In genomic region chr19:15432629-15433518, GRCh38 we compare ENCODE assay signal across 8 cellular contexts. TPM values are rescaled to one million over a fixed set of nuclear protein-coding genes. Genes with fewer than 3 reads are reported as not detected.
A peak's percentile ranks its signal among the peaks of the same experiment; 100 is the strongest.
DNase-seq lines count a peak whose midpoint lies in the region; ATAC-seq and TF ChIP-seq lines count a peak whose summit lies in the region.

No MANE protein-coding gene starts in this region.

- no peaks in the 10 kb centered on the region for H3K36me3 ChIP-seq in kidney epithelial cell (ENCODE audit: control insufficient read depth, insufficient read depth, low read length)

- DNase-seq in NCI-H1436 (lab: John Stamatoyannopoulos, UW) (peak; percentile 88), NCI-H1436 treated with DMSO at 0.1 percent for 48 hours (lab: John Stamatoyannopoulos, UW) (no peak), NCI-H345 (lab: John Stamatoyannopoulos, UW) (peak; percentile 91), cerebellar cortex (ENCODE audit: low spot score) (peak; percentile 81), kidney epithelial cell (ENCODE audit: low read depth) (no peak)
- DNase-seq in activated CD4-positive, CD25-positive, alpha-beta regulatory T cell treated with anti-CD3 and anti-CD28 coated beads, Interleukin-2, amount 50 U/mL, for 72 hours: peak; percentile 95
- DNase-seq in stimulated activated CD4-positive, alpha-beta T cell treated with anti-CD3 and anti-CD28 coated beads, Interleukin-12 subunit alpha, Interleukin-12 subunit beta, amount 100 ng/mL, for 48 hours (ENCODE audit: low read depth in 2 of 3, low spot score in 1 of 3): peak; percentile 87 to 93 (median 89)

- ATAC-seq in HG03095 (IDR thresholded peaks at IDR 0.05; ENCODE audit: unreplicated experiment): peak; percentile 67

- H3K4me3 ChIP-seq in kidney epithelial cell (ENCODE audit: low read depth, low read length): peak overlapping the region; percentile 82

- no peaks in the 10 kb centered on the region for H3K27me3 ChIP-seq in kidney epithelial cell (ENCODE audit: control insufficient read depth, insufficient read depth, low read length)

- no peak for TF ChIP-seq CTCF in kidney epithelial cell (IDR thresholded peaks at IDR 0.05; ENCODE audit: insufficient read depth, low read length, poor library complexity, severe bottlenecking)

RNA-seq across cellular contexts. Expression of gene AKAP8L, which starts 14.1 kb away (rescaled TPM):
- total RNA-seq in kidney epithelial cell: 74.7 and 79.8 TPM in 2 replicates

RNA-seq across cellular contexts. Expression of gene WIZ, which starts 16.9 kb away (rescaled TPM):
- total RNA-seq in kidney epithelial cell: 42.7 and 64.1 TPM in 2 replicates

RNA-seq across cellular contexts. Expression of gene RASAL3, which starts 31.5 kb away (rescaled TPM):
- total RNA-seq in kidney epithelial cell: not detected in 2 replicates

RNA-seq across cellular contexts. Expression of gene PGLYRP2, which starts 46.4 kb away (rescaled TPM):
- not detected in 2 replicates for total RNA-seq in kidney epithelial cell

RNA-seq across cellular contexts. Expression of gene AKAP8, which starts 53.3 kb away (rescaled TPM):
- 19.2 and 31.4 TPM in 2 replicates for total RNA-seq in kidney epithelial cell

Comparison
In these comparisons a context has a peak if more than half of its experiments do, and no peak if none do; other contexts are left out.
1. DNase-seq: peak in NCI-H1436 (single experiment), NCI-H345 (single experiment), activated CD4-positive, CD25-positive, alpha-beta regulatory T cell treated with anti-CD3 and anti-CD28 coated beads, Interleukin-2, amount 50 U/mL, for 72 hours (single experiment), cerebellar cortex (single experiment) and stimulated activated CD4-positive, alpha-beta T cell treated with anti-CD3 and anti-CD28 coated beads, Interleukin-12 subunit alpha, Interleukin-12 subunit beta, amount 100 ng/mL, for 48 hours (3 of 3); none in NCI-H1436 treated with DMSO at 0.1 percent for 48 hours (single experiment) and kidney epithelial cell (single experiment).